Comparison of ENCODE assay signal across 3 cellular contexts in the genomic region with DNA sequence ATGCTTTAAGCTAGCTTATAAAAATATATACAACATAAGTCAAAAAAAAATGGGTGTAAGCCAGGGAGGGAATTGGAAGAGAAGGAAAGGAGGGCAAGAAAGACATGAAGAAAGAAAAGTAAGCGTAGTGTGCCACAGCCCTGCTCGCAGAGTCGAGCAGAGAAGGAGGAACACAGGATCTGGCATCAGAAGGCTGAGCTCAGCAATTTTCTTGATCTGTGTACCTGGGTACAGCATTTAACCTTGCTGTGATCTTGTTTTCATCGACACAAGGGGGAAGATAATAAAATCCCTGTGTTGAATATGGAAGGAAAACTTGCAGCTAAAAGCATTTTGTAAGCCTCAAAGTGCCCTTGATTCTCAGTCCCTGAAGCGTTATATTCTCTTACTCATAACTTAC.
A peak's percentile ranks its signal among the peaks of the same experiment; 100 is the strongest.
TF ChIP-seq lines count a peak whose summit lies in the region.

No MANE protein-coding gene starts in this region.

TF ChIP-seq in A549, 52 proteins besides CTCF, POLR2A, EP300 and RAD21:
- peak; percentile 89 for TF ChIP-seq MAFK (IDR thresholded peaks at IDR 0.05; ENCODE audit: partially characterized antibody)
- TF ChIP-seq FOXS1 (CRISPR knock-in tag; IDR thresholded peaks at IDR 0.05): no peak
- no peak for TF ChIP-seq RARB (CRISPR knock-in tag; IDR thresholded peaks at IDR 0.05)

TF ChIP-seq in GM23338, 12 proteins besides CTCF, POLR2A, EP300 and RAD21 (continues in another document):
- TF ChIP-seq, protein P1, sequence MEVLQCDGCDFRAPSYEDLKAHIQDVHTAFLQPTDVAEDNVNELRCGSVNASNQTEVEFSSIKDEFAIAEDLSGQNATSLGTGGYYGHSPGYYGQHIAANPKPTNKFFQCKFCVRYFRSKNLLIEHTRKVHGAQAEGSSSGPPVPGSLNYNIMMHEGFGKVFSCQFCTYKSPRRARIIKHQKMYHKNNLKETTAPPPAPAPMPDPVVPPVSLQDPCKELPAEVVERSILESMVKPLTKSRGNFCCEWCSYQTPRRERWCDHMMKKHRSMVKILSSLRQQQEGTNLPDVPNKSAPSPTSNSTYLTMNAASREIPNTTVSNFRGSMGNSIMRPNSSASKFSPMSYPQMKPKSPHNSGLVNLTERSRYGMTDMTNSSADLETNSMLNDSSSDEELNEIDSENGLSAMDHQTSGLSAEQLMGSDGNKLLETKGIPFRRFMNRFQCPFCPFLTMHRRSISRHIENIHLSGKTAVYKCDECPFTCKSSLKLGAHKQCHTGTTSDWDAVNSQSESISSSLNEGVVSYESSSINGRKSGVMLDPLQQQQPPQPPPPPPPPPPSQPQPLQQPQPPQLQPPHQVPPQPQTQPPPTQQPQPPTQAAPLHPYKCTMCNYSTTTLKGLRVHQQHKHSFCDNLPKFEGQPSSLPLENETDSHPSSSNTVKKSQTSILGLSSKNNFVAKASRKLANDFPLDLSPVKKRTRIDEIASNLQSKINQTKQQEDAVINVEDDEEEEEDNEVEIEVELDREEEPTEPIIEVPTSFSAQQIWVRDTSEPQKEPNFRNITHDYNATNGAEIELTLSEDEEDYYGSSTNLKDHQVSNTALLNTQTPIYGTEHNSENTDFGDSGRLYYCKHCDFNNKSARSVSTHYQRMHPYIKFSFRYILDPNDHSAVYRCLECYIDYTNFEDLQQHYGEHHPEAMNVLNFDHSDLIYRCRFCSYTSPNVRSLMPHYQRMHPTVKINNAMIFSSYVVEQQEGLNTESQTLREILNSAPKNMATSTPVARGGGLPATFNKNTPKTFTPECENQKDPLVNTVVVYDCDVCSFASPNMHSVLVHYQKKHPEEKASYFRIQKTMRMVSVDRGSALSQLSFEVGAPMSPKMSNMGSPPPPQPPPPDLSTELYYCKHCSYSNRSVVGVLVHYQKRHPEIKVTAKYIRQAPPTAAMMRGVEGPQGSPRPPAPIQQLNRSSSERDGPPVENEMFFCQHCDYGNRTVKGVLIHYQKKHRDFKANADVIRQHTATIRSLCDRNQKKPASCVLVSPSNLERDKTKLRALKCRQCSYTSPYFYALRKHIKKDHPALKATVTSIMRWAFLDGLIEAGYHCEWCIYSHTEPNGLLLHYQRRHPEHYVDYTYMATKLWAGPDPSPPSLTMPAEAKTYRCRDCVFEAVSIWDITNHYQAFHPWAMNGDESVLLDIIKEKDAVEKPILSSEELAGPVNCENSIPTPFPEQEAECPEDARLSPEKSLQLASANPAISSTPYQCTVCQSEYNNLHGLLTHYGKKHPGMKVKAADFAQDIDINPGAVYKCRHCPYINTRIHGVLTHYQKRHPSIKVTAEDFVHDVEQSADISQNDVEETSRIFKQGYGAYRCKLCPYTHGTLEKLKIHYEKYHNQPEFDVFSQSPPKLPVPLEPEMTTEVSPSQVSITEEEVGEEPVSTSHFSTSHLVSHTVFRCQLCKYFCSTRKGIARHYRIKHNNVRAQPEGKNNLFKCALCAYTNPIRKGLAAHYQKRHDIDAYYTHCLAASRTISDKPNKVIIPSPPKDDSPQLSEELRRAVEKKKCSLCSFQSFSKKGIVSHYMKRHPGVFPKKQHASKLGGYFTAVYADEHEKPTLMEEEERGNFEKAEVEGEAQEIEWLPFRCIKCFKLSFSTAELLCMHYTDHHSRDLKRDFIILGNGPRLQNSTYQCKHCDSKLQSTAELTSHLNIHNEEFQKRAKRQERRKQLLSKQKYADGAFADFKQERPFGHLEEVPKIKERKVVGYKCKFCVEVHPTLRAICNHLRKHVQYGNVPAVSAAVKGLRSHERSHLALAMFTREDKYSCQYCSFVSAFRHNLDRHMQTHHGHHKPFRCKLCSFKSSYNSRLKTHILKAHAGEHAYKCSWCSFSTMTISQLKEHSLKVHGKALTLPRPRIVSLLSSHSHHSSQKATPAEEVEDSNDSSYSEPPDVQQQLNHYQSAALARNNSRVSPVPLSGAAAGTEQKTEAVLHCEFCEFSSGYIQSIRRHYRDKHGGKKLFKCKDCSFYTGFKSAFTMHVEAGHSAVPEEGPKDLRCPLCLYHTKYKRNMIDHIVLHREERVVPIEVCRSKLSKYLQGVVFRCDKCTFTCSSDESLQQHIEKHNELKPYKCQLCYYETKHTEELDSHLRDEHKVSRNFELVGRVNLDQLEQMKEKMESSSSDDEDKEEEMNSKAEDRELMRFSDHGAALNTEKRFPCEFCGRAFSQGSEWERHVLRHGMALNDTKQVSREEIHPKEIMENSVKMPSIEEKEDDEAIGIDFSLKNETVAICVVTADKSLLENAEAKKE (CRISPR knock-in tag; IDR thresholded peaks at IDR 0.05): no peak
- no peak for TF ChIP-seq JUNB (IDR thresholded peaks at IDR 0.05; ENCODE audit: unreplicated experiment)
- TF ChIP-seq NANOG (IDR thresholded peaks at IDR 0.05; ENCODE audit: borderline replicate concordance): no peak
- no peak for TF ChIP-seq ZNF331 (CRISPR knock-in tag; IDR thresholded peaks at IDR 0.05; ENCODE audit: low read depth)
- TF ChIP-seq CREB1 (CRISPR knock-in tag; IDR thresholded peaks at IDR 0.05; ENCODE audit: low read depth): no peak
- no peak for TF ChIP-seq REST (IDR thresholded peaks at IDR 0.05; ENCODE audit: unreplicated experiment)
- no peak for TF ChIP-seq EZH2 (IDR thresholded peaks at IDR 0.05; ENCODE audit: low read depth, unreplicated experiment)
- TF ChIP-seq POLR2AphosphoS5 (IDR thresholded peaks at IDR 0.05; ENCODE audit: low read depth): no peak
- no peak for TF ChIP-seq STAT1 (IDR thresholded peaks at IDR 0.05; ENCODE audit: unreplicated experiment)

TF ChIP-seq in K562, 482 proteins besides CTCF, POLR2A, EP300 and RAD21:
- no peak for TF ChIP-seq POLR2G (IDR thresholded peaks at IDR 0.05; ENCODE audit: low read depth, low read length)
- no peak for TF ChIP-seq ZNF77 (CRISPR knock-in tag; IDR thresholded peaks at IDR 0.05)
- no peak for TF ChIP-seq ARNT (IDR thresholded peaks at IDR 0.05)
- TF ChIP-seq MAFF (IDR thresholded peaks at IDR 0.05; ENCODE audit: low read length): peak; percentile 35
- peak; percentile 36 for TF ChIP-seq C11orf30 (IDR thresholded peaks at IDR 0.05; ENCODE audit: low read depth)
- TF ChIP-seq, protein P2, sequence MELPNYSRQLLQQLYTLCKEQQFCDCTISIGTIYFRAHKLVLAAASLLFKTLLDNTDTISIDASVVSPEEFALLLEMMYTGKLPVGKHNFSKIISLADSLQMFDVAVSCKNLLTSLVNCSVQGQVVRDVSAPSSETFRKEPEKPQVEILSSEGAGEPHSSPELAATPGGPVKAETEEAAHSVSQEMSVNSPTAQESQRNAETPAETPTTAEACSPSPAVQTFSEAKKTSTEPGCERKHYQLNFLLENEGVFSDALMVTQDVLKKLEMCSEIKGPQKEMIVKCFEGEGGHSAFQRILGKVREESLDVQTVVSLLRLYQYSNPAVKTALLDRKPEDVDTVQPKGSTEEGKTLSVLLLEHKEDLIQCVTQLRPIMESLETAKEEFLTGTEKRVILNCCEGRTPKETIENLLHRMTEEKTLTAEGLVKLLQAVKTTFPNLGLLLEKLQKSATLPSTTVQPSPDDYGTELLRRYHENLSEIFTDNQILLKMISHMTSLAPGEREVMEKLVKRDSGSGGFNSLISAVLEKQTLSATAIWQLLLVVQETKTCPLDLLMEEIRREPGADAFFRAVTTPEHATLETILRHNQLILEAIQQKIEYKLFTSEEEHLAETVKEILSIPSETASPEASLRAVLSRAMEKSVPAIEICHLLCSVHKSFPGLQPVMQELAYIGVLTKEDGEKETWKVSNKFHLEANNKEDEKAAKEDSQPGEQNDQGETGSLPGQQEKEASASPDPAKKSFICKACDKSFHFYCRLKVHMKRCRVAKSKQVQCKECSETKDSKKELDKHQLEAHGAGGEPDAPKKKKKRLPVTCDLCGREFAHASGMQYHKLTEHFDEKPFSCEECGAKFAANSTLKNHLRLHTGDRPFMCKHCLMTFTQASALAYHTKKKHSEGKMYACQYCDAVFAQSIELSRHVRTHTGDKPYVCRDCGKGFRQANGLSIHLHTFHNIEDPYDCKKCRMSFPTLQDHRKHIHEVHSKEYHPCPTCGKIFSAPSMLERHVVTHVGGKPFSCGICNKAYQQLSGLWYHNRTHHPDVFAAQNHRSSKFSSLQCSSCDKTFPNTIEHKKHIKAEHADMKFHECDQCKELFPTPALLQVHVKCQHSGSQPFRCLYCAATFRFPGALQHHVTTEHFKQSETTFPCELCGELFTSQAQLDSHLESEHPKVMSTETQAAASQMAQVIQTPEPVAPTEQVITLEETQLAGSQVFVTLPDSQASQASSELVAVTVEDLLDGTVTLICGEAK (IDR thresholded peaks at IDR 0.05): no peak
- TF ChIP-seq, protein P2 (CRISPR knock-in tag; IDR thresholded peaks at IDR 0.05): no peak
- TF ChIP-seq ZNF316 (IDR thresholded peaks at IDR 0.05): peak; percentile 50; the same call in 1 of the 2 replicates
